Comparison of ENCODE assay signal across 22 cellular contexts in genomic region chr16:55126456-55126855, GRCh38.
"Had no signal": no experiment of that assay in that cellular context is flagged by ENCODE, and none has a peak within 500 bp of the region (broad histone marks: within the 10 kb centered on the region; RNA-seq: fewer than 3 reads in every experiment).

No MANE protein-coding gene starts in this region.

- H3K4me1 Mint-ChIP-seq: activated T-helper 17 cell treated with anti-CD3 and anti-CD28 coated beads, Interleukin-2, amount 50 U/mL, for 72 hours; brain had no signal

- H3K36me3 Mint-ChIP-seq: activated naive CD4-positive, alpha-beta T cell treated with anti-CD3 and anti-CD28 coated beads, Interleukin-2, amount 50 U/mL, for 72 hours; brain; natural killer cell treated with Interleukin-12 subunit alpha and Interleukin-12 subunit beta and Interleukin-15 and Interleukin-18, amount 100 ng/mL, for 72 hours had no signal

- H3K27me3 Mint-ChIP-seq: effector memory CD8-positive, alpha-beta T cell; stimulated activated naive CD8-positive, alpha-beta T cell treated with anti-CD3 and anti-CD28 coated beads, Interleukin-15, Interleukin-2, amounts not matched to agents 100 ng/mL and 50 ng/mL, for 24 hours had no signal

- H3K4me3 Mint-ChIP-seq: activated T-helper 17 cell treated with anti-CD3 and anti-CD28 coated beads, Interleukin-2, amount 50 U/mL, for 72 hours; brain; effector memory CD8-positive, alpha-beta T cell; natural killer cell treated with Interleukin-12 subunit alpha and Interleukin-12 subunit beta and Interleukin-15 and Interleukin-18, amount 100 ng/mL, for 72 hours; stimulated activated naive CD8-positive, alpha-beta T cell treated with anti-CD3 and anti-CD28 coated beads, Interleukin-15, Interleukin-2, amounts not matched to agents 100 ng/mL and 50 ng/mL, for 24 hours had no signal

- ATAC-seq: activated naive CD4-positive, alpha-beta T cell treated with anti-CD3 and anti-CD28 coated beads, Interleukin-2, amount 50 U/mL, for 72 hours; activated T-helper 17 cell treated with anti-CD3 and anti-CD28 coated beads, Interleukin-2, amount 50 U/mL, for 72 hours; effector memory CD8-positive, alpha-beta T cell; esophagus mucosa; natural killer cell treated with Interleukin-12 subunit alpha and Interleukin-12 subunit beta and Interleukin-15 and Interleukin-18, amount 100 ng/mL, for 72 hours; right cardiac atrium had no signal

- DNase-seq: activated CD4-positive, alpha-beta T cell treated with anti-CD3 and anti-CD28 coated beads for 1 hour; activated CD4-positive, alpha-beta T cell treated with anti-CD3 and anti-CD28 coated beads, Interleukin-2, amount 50 U/mL, for 1 hour; activated T-cell treated with anti-CD3 and anti-CD28 coated beads, Interleukin-2, amount 50 U/mL, for 1 hour; aorta; dorsolateral prefrontal cortex; effector memory CD8-positive, alpha-beta T cell; foreskin melanocyte; glutamatergic neuron; hippocampal formation; midbrain; nucleus accumbens; right cardiac atrium; stimulated activated CD4-positive, alpha-beta T cell treated with anti-CD3 and anti-CD28 coated beads, Interleukin-12 subunit alpha, Interleukin-12 subunit beta, amount 100 ng/mL, for 4 hours; stimulated activated CD4-positive, alpha-beta T cell treated with anti-CD3 and anti-CD28 coated beads, Interleukin-4, amount 100 ng/mL, for 4 hours; substantia nigra; WERI-Rb-1 had no signal

- H3K27ac Mint-ChIP-seq: activated naive CD4-positive, alpha-beta T cell treated with anti-CD3 and anti-CD28 coated beads, Interleukin-2, amount 50 U/mL, for 72 hours; activated T-helper 17 cell treated with anti-CD3 and anti-CD28 coated beads, Interleukin-2, amount 50 U/mL, for 72 hours; brain; effector memory CD8-positive, alpha-beta T cell; natural killer cell treated with Interleukin-12 subunit alpha and Interleukin-12 subunit beta and Interleukin-15 and Interleukin-18, amount 100 ng/mL, for 72 hours; stimulated activated naive CD8-positive, alpha-beta T cell treated with anti-CD3 and anti-CD28 coated beads, Interleukin-15, Interleukin-2, amounts not matched to agents 100 ng/mL and 50 ng/mL, for 24 hours had no signal

- H3K9me3 Mint-ChIP-seq: natural killer cell treated with Interleukin-12 subunit alpha and Interleukin-12 subunit beta and Interleukin-15 and Interleukin-18, amount 100 ng/mL, for 72 hours; stimulated activated naive CD8-positive, alpha-beta T cell treated with anti-CD3 and anti-CD28 coated beads, Interleukin-15, Interleukin-2, amounts not matched to agents 100 ng/mL and 50 ng/mL, for 24 hours had no signal
